Comparison of ENCODE assay signal across 16 cellular contexts in genomic region chrX:45001038-45001437, GRCh38.
DNase-seq lines count a peak whose midpoint lies in the region; ATAC-seq and TF ChIP-seq lines count a peak whose summit lies in the region.
"Had no signal": no experiment of that assay in that cellular context is flagged by ENCODE, and none has a peak within 500 bp of the region (broad histone marks: within the 10 kb centered on the region; RNA-seq: fewer than 3 reads in every experiment).

No MANE protein-coding gene starts in this region.

- peaks cover 61% of the 10 kb centered on the region for H3K79me2 ChIP-seq in MM.1S (ENCODE audit: low read length)
- H3K79me2 ChIP-seq in SK-N-SH (ENCODE audit: insufficient read depth) = peaks cover 27% of the 10 kb centered on the region

- peaks cover 16% of the 10 kb centered on the region for H3K36me3 Mint-ChIP-seq in T-helper 2 cell treated with Interferon-gamma antibody and Interleukin-4, amounts not matched to agents 5 μg/mL and 100 μg/mL, for 36 hours (ENCODE audit: low read depth)
- H3K36me3 Mint-ChIP-seq in activated T-helper 1 cell treated with anti-CD3 and anti-CD28 coated beads, Interleukin-12 subunit alpha, Interleukin-12 subunit beta, Interleukin-2, Interleukin-4 antibody, amounts not matched to agents 30 ng/mL and 10 ng/mL and 1 ng/mL, durations not matched to agents 14 hours and 24 hours and 36 hours (ENCODE audit: low read depth) = peaks cover 16% of the 10 kb centered on the region
- H3K36me3 Mint-ChIP-seq in natural killer cell treated with Interleukin-12 subunit alpha and Interleukin-12 subunit beta and Interleukin-15 and Interleukin-18, amount 100 ng/mL, for 72 hours = no peaks in the 10 kb centered on the region

- H3K27me3 ChIP-seq in MM.1S (replicated peaks; ENCODE audit: insufficient read depth, low read length) (no peaks in the 10 kb centered on the region), SK-N-SH (ENCODE audit: insufficient read depth) (no peaks in the 10 kb centered on the region)
- H3K27me3 ChIP-seq: gastroesophageal sphincter had no signal

- H3K27me3 Mint-ChIP-seq in T-helper 2 cell treated with Interferon-gamma antibody and Interleukin-4, amounts not matched to agents 5 μg/mL and 100 μg/mL, for 36 hours (ENCODE audit: low read depth) = no peaks in the 10 kb centered on the region
- no peaks in the 10 kb centered on the region for H3K27me3 Mint-ChIP-seq in activated T-helper 1 cell treated with anti-CD3 and anti-CD28 coated beads, Interleukin-12 subunit alpha, Interleukin-12 subunit beta, Interleukin-2, Interleukin-4 antibody, amounts not matched to agents 30 ng/mL and 10 ng/mL and 1 ng/mL, durations not matched to agents 14 hours and 24 hours and 36 hours (ENCODE audit: insufficient read depth)
- H3K27me3 Mint-ChIP-seq in natural killer cell treated with Interleukin-12 subunit alpha and Interleukin-12 subunit beta and Interleukin-15 and Interleukin-18, amount 100 ng/mL, for 72 hours = no peaks in the 10 kb centered on the region

- TF ChIP-seq CTCF in LNCaP clone FGC (IDR thresholded peaks at IDR 0.05; ENCODE audit: control insufficient read depth, extremely low read depth, insufficient read depth) (no peak), MM.1S (IDR thresholded peaks at IDR 0.05; ENCODE audit: low read length) (no peak), SK-N-SH (IDR thresholded peaks at IDR 0.05) (no peak)

- H3K4me3 ChIP-seq in LNCaP clone FGC (ENCODE audit: low read depth, low read length) (peak overlapping the region; percentile 26), MM.1S (ENCODE audit: low read length) (no peak overlapping the region), SK-N-SH (ENCODE audit: low read depth in 2 of 2, low read length in 1 of 2) (no peak overlapping the region)
- H3K4me3 ChIP-seq: A549, gastroesophageal sphincter had no signal

- H3K27ac ChIP-seq in MM.1S (ENCODE audit: low read length) = no peak overlapping the region
- H3K27ac ChIP-seq in SK-N-SH (ENCODE audit: low read depth in 2 of 2, low read length in 1 of 2) = no peak overlapping the region
- H3K27ac ChIP-seq: A549, gastroesophageal sphincter had no signal

- DNase-seq in T-helper 2 cell treated with Interferon-gamma antibody and Interleukin-4, amounts not matched to agents 5 μg/mL and 100 μg/mL, for 36 hours (ENCODE audit: low spot score) = no peak
- DNase-seq in T-helper 2 cell = no peak
- DNase-seq in LNCaP clone FGC (ENCODE audit: low read depth) = no peak
- DNase-seq in activated T-helper 1 cell treated with anti-CD3 and anti-CD28 coated beads, Interleukin-12 subunit alpha, Interleukin-12 subunit beta, Interleukin-2, Interleukin-4 antibody, amounts not matched to agents 30 ng/mL and 10 ng/mL and 1 ng/mL, durations not matched to agents 14 hours and 24 hours and 36 hours (ENCODE audit: low spot score) = no peak
- no peak for DNase-seq in natural killer cell treated with Interleukin-12 subunit alpha and Interleukin-12 subunit beta and Interleukin-15 and Interleukin-18, amount 100 ng/mL, for 72 hours (ENCODE audit: low spot score)
- DNase-seq in MM.1S = no peak
- no peak for DNase-seq in stimulated activated CD4-positive, alpha-beta T cell treated with anti-CD3 and anti-CD28 coated beads, Interleukin-2, amount 100 ng/mL, for 48 hours
- DNase-seq in SK-N-SH = no peak
- DNase-seq: activated CD4-positive, alpha-beta T cell treated with anti-CD3 and anti-CD28 coated beads for 4 hours; GOT3; kidney; NCI-H524; Right ventricle myocardium superior; small intestine had no signal

- H4K20me1 ChIP-seq in MM.1S (ENCODE audit: insufficient read depth, low read length) (no peaks in the 10 kb centered on the region), SK-N-SH (ENCODE audit: insufficient read depth) (peaks cover 10% of the 10 kb centered on the region)

- intact Hi-C loops in activated T-helper 1 cell treated with anti-CD3 and anti-CD28 coated beads, Interleukin-12 subunit alpha, Interleukin-12 subunit beta, Interleukin-2, Interleukin-4 antibody, amounts not matched to agents 30 ng/mL and 10 ng/mL and 1 ng/mL, durations not matched to agents 14 hours and 24 hours and 36 hours (cut with micrococcal nuclease) = no loop called here

- H3K4me1 ChIP-seq in MM.1S (ENCODE audit: low read length) (peaks cover 24% of the 10 kb centered on the region), SK-N-SH (ENCODE audit: control insufficient read depth in 1 of 2, insufficient read depth in 2 of 2, low read depth in 1 of 2, low read length in 1 of 2) (peaks cover 0 to 2% of the 10 kb centered on the region in 2 experiments; a peak in 1 of 4 replicates)

- POLR2A ChIA-PET in SK-N-SH (lab: Yijun Ruan, JAX) = no interaction called here

- TF ChIP-seq RAD21 in SK-N-SH (IDR thresholded peaks at IDR 0.05; ENCODE audit: low read length) = no peak

- H3K4me2 ChIP-seq in MM.1S (ENCODE audit: low read depth, low read length) = no peak overlapping the region
- H3K4me2 ChIP-seq in SK-N-SH = no peak overlapping the region

- H3K9me3 Mint-ChIP-seq in T-helper 2 cell treated with Interferon-gamma antibody and Interleukin-4, amounts not matched to agents 5 μg/mL and 100 μg/mL, for 36 hours = no peaks in the 10 kb centered on the region
- H3K9me3 Mint-ChIP-seq in activated T-helper 1 cell treated with anti-CD3 and anti-CD28 coated beads, Interleukin-12 subunit alpha, Interleukin-12 subunit beta, Interleukin-2, Interleukin-4 antibody, amounts not matched to agents 30 ng/mL and 10 ng/mL and 1 ng/mL, durations not matched to agents 14 hours and 24 hours and 36 hours = peaks cover 5% of the 10 kb centered on the region
- H3K9me3 Mint-ChIP-seq in natural killer cell treated with Interleukin-12 subunit alpha and Interleukin-12 subunit beta and Interleukin-15 and Interleukin-18, amount 100 ng/mL, for 72 hours = no peaks in the 10 kb centered on the region

- no peaks in the 10 kb centered on the region for H3K9me2 ChIP-seq in MM.1S (replicated peaks; ENCODE audit: insufficient read depth, low read length)
- no peaks in the 10 kb centered on the region for H3K9me2 ChIP-seq in SK-N-SH

- H2AFZ ChIP-seq in MM.1S (ENCODE audit: low read length) = no peak overlapping the region
- no peak overlapping the region for H2AFZ ChIP-seq in SK-N-SH (ENCODE audit: low read depth)

- H3K9ac ChIP-seq in MM.1S (ENCODE audit: low read length) (no peak overlapping the region), SK-N-SH (no peak overlapping the region)

- H3K4me1 Mint-ChIP-seq in T-helper 2 cell treated with Interferon-gamma antibody and Interleukin-4, amounts not matched to agents 5 μg/mL and 100 μg/mL, for 36 hours (ENCODE audit: low read depth) = peaks cover 30% of the 10 kb centered on the region
- peaks cover 48% of the 10 kb centered on the region for H3K4me1 Mint-ChIP-seq in activated T-helper 1 cell treated with anti-CD3 and anti-CD28 coated beads, Interleukin-12 subunit alpha, Interleukin-12 subunit beta, Interleukin-2, Interleukin-4 antibody, amounts not matched to agents 30 ng/mL and 10 ng/mL and 1 ng/mL, durations not matched to agents 14 hours and 24 hours and 36 hours (ENCODE audit: low read depth)
- H3K4me1 Mint-ChIP-seq in natural killer cell treated with Interleukin-12 subunit alpha and Interleukin-12 subunit beta and Interleukin-15 and Interleukin-18, amount 100 ng/mL, for 72 hours (ENCODE audit: low read depth in 2 of 2) = peaks cover 62 to 69% of the 10 kb centered on the region in 2 donors

- H3K27ac Mint-ChIP-seq in T-helper 2 cell treated with Interferon-gamma antibody and Interleukin-4, amounts not matched to agents 5 μg/mL and 100 μg/mL, for 36 hours = peak overlapping the region; percentile 49
- peak overlapping the region; percentile 49 for H3K27ac Mint-ChIP-seq in activated T-helper 1 cell treated with anti-CD3 and anti-CD28 coated beads, Interleukin-12 subunit alpha, Interleukin-12 subunit beta, Interleukin-2, Interleukin-4 antibody, amounts not matched to agents 30 ng/mL and 10 ng/mL and 1 ng/mL, durations not matched to agents 14 hours and 24 hours and 36 hours
- peak overlapping the region; percentile 68 to 87 for H3K27ac Mint-ChIP-seq in natural killer cell treated with Interleukin-12 subunit alpha and Interleukin-12 subunit beta and Interleukin-15 and Interleukin-18, amount 100 ng/mL, for 72 hours

- WGBS in SK-N-SH (ENCODE audit: low lambda C conversion rate) = 87% methylated on average over 4 of the region's 4 CpGs

- H3K4me3 Mint-ChIP-seq in T-helper 2 cell treated with Interferon-gamma antibody and Interleukin-4, amounts not matched to agents 5 μg/mL and 100 μg/mL, for 36 hours = peak overlapping the region; percentile 72
- peak overlapping the region; percentile 76 for H3K4me3 Mint-ChIP-seq in activated T-helper 1 cell treated with anti-CD3 and anti-CD28 coated beads, Interleukin-12 subunit alpha, Interleukin-12 subunit beta, Interleukin-2, Interleukin-4 antibody, amounts not matched to agents 30 ng/mL and 10 ng/mL and 1 ng/mL, durations not matched to agents 14 hours and 24 hours and 36 hours
- peak overlapping the region; percentile 54 for H3K4me3 Mint-ChIP-seq in natural killer cell treated with Interleukin-12 subunit alpha and Interleukin-12 subunit beta and Interleukin-15 and Interleukin-18, amount 100 ng/mL, for 72 hours

- no peak for ATAC-seq in natural killer cell treated with Interleukin-12 subunit alpha and Interleukin-12 subunit beta and Interleukin-15 and Interleukin-18, amount 100 ng/mL, for 72 hours
- ATAC-seq: A549, gastroesophageal sphincter had no signal

- CTCF ChIA-PET in SK-N-SH (lab: Yijun Ruan, JAX) = no interaction called here

- H3K36me3 ChIP-seq in MM.1S (replicated peaks; ENCODE audit: insufficient read depth, low read length) (no peaks in the 10 kb centered on the region), SK-N-SH (replicated peaks in 1 of 2; ENCODE audit: control insufficient read depth in 1 of 2, insufficient read depth in 2 of 2, low read length in 1 of 2) (peaks cover 0 to 14% of the 10 kb centered on the region in 2 experiments)
- H3K36me3 ChIP-seq: gastroesophageal sphincter had no signal

- H3K9me3 ChIP-seq in MM.1S (replicated peaks; ENCODE audit: insufficient read depth, low read length) (no peaks in the 10 kb centered on the region), SK-N-SH (no peaks in the 10 kb centered on the region)
- H3K9me3 ChIP-seq: A549, gastroesophageal sphincter had no signal

- no peak for TF ChIP-seq EP300 in SK-N-SH (IDR thresholded peaks at IDR 0.05; ENCODE audit: borderline replicate concordance in 1 of 2, low read depth in 1 of 2, low read length in 1 of 2)

- H3F3A ChIP-seq in MM.1S (ENCODE audit: insufficient read depth, low read length) (peaks cover 12% of the 10 kb centered on the region), SK-N-SH (replicated peaks; ENCODE audit: insufficient read depth) (no peaks in the 10 kb centered on the region)

TF ChIP-seq in SK-N-SH, 30 proteins besides CTCF, POLR2A, EP300 and RAD21 (continues in another document):
- TF ChIP-seq POLR2AphosphoS5 (IDR thresholded peaks at IDR 0.05; ENCODE audit: low read depth, low read length) (no peak), TCF12 (IDR thresholded peaks at IDR 0.05) (no peak), SMC3 (IDR thresholded peaks at IDR 0.05; ENCODE audit: low read depth, low read length) (no peak), MEF2A (IDR thresholded peaks at IDR 0.05; ENCODE audit: borderline replicate concordance, low read depth) (no peak), SIN3A (IDR thresholded peaks at IDR 0.05; ENCODE audit: borderline replicate concordance, low read depth, low read length) (no peak)
